15 cellular contexts compared by ENCODE assay signal in the genomic region with DNA sequence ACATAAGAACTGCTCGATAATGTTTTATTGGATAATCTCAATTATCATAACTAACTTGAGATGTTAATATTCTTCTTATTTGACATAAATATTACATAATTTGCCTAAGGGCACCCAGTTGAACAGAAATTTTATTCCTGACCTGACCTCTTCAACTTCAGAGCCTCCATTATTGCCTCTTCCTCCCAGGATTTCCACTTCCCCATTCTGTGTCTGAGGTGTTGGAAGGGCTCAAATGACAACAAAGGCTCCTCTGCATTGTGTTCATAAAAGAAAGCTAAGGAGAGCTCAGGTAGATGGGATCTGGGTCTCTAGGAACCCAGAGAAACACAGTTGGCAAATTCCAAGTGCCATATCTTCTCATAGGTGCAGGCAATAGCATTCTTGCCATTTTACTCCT.
A peak's percentile ranks its signal among the peaks of the same experiment; 100 is the strongest.
DNase-seq lines count a peak whose midpoint lies in the region; ATAC-seq and TF ChIP-seq lines count a peak whose summit lies in the region.
"Had no signal": no experiment of that assay in that cellular context is flagged by ENCODE, and none has a peak within 500 bp of the region (broad histone marks: within the 10 kb centered on the region; RNA-seq: fewer than 3 reads in every experiment).

No MANE protein-coding gene starts in this region.

- no peak overlapping the region for H4K91ac ChIP-seq in IMR-90 (ENCODE audit: insufficient read depth, low read depth, low read length)

- no CpG with 5 or more reads among the region's 1 CpG for WGBS in IMR-90 (ENCODE audit: extremely low coverage in 2 of 2, insufficient read length in 1 of 2), 2 experiments
- WGBS in mesendoderm (ENCODE audit: extremely low coverage, insufficient coverage, low lambda C conversion rate) = no CpG with 5 or more reads among the region's 1 CpG
- 95 to 97% methylated on average over 1 of the region's 1 CpG for WGBS in GM23248 (ENCODE audit: low coverage in 1 of 2, low lambda C conversion rate in 2 of 2, missing lambda C conversion rate in 2 of 2), 2 experiments
- 84 to 88% methylated on average over 1 of the region's 1 CpG for WGBS in transverse colon (ENCODE audit: low coverage in 1 of 2), 2 donors

- intact Hi-C loops in IMR-90 (cut with micrococcal nuclease) (no loop called here), transverse colon (cut with DNase I; ENCODE audit: low total_unique reads) (no loop called here)

- H4K20me1 ChIP-seq in IMR-90 (ENCODE audit: insufficient read depth, low read length) (no peaks in the 10 kb centered on the region), GM23248 (ENCODE audit: insufficient read depth) (no peaks in the 10 kb centered on the region)
- H4K20me1 ChIP-seq: BLaER1 treated with 17β-estradiol and CSF1 and Interleukin-3, amounts not matched to agents 10 nM and 100 nM had no signal

- DNase-seq in CD1c-positive myeloid dendritic cell (ENCODE audit: extremely low spot score) (peak; percentile 31), IMR-90 (no peak), OCI-M1 (lab: John Stamatoyannopoulos, UW) (peak; percentile 29), mesendoderm (no peak), GM23248 (no peak), transverse colon (no peak)
- no peak for DNase-seq in stimulated activated naive CD8-positive, alpha-beta T cell treated with anti-CD3 and anti-CD28 coated beads, Interleukin-15, Interleukin-2, amounts not matched to agents 100 U/mL and 50 U/mL, for 24 hours
- DNase-seq: CD4-positive, CD25-positive, alpha-beta regulatory T cell; CD8-positive, alpha-beta memory T cell; COR-L47; DMS 273 treated with DMSO at 0.1 percent for 48 hours; H9 had no signal

- BruUV-seq in IMR-90 (replicated peaks; lab: Mats Ljungman, UMichigan) = no TSS peak

- no peak overlapping the region for H2AK9ac ChIP-seq in IMR-90 (replicated peaks; ENCODE audit: low read depth, low read length, poor library complexity)

- POLR2A ChIA-PET in IMR-90 (lab: Charles Lee; ENCODE audit: unreplicated experiment) = no interaction called here

- H4K8ac ChIP-seq in IMR-90 (ENCODE audit: low read depth in 2 of 2, low read length in 2 of 2) = no peak overlapping the region
- H4K8ac ChIP-seq in mesendoderm (ENCODE audit: low read depth, low read length) = peak overlapping the region; percentile 14

- H3K4me2 ChIP-seq in IMR-90 (ENCODE audit: low read depth, low read length) (no peak overlapping the region), mesendoderm (ENCODE audit: low read length) (no peak overlapping the region), GM23248 (ENCODE audit: unreplicated experiment) (no peak overlapping the region)
- H3K4me2 ChIP-seq: BLaER1 treated with 17β-estradiol and CSF1 and Interleukin-3, amounts not matched to agents 10 nM and 100 nM; KMS-11 had no signal

- H2BK5ac ChIP-seq in IMR-90 (ENCODE audit: low read depth, low read length, poor library complexity, severe bottlenecking) (no peak overlapping the region), mesendoderm (ENCODE audit: low read length) (no peak overlapping the region)

- H2AFZ ChIP-seq in IMR-90 (replicated peaks; ENCODE audit: low read length, poor library complexity) (no peak overlapping the region), GM23248 (no peak overlapping the region)

- H2BK15ac ChIP-seq in IMR-90 (ENCODE audit: low read depth, low read length) (no peak overlapping the region), mesendoderm (replicated peaks; ENCODE audit: low read depth) (no peak overlapping the region)

- CTCF ChIA-PET in IMR-90 (lab: Yijun Ruan, JAX) = interaction anchor here (0.6 to 2.3 kb wide), 2 partner anchors 10 to 240 kb away, joined by 3 to 7 read pairs; no protein-coding TSS in a partner anchor

- no peaks in the 10 kb centered on the region for H3K27me3 ChIP-seq in IMR-90 (ENCODE audit: control insufficient read depth, insufficient read depth, low read length)
- no peaks in the 10 kb centered on the region for H3K27me3 ChIP-seq in mesendoderm (ENCODE audit: insufficient read depth, low read length, poor library complexity)
- no peaks in the 10 kb centered on the region for H3K27me3 ChIP-seq in GM23248 (replicated peaks; ENCODE audit: insufficient read depth)
- no peaks in the 10 kb centered on the region for H3K27me3 ChIP-seq in transverse colon
- H3K27me3 ChIP-seq: BLaER1 treated with 17β-estradiol and CSF1 and Interleukin-3, amounts not matched to agents 10 nM and 100 nM had no signal

- H3K23ac ChIP-seq in IMR-90 (ENCODE audit: low read depth, low read length) = no peak overlapping the region
- no peak overlapping the region for H3K23ac ChIP-seq in mesendoderm (ENCODE audit: low read length)

- dilution Hi-C loops in IMR-90 (cut with HindIII; ENCODE audit: low sequenced_read_pairs, unreplicated experiment) = no loop called here

- H4K5ac ChIP-seq in IMR-90 (ENCODE audit: low read depth, low read length) (no peak overlapping the region), mesendoderm (ENCODE audit: low read length) (no peak overlapping the region)

- H3K36me3 ChIP-seq in IMR-90 (ENCODE audit: control insufficient read depth, insufficient read depth, low read length) (no peaks in the 10 kb centered on the region), mesendoderm (ENCODE audit: control insufficient read depth, insufficient read depth, low read length) (no peaks in the 10 kb centered on the region), GM23248 (ENCODE audit: low read depth) (no peaks in the 10 kb centered on the region), transverse colon (no peaks in the 10 kb centered on the region)
- H3K36me3 ChIP-seq: BLaER1 treated with 17β-estradiol and CSF1 and Interleukin-3, amounts not matched to agents 10 nM and 100 nM had no signal

- TF ChIP-seq POLR2A in IMR-90 (IDR thresholded peaks at IDR 0.05; ENCODE audit: low read depth, low read length) (no peak), transverse colon (IDR thresholded peaks at IDR 0.05) (no peak)

- H3K27ac ChIP-seq in IMR-90 (ENCODE audit: insufficient read depth, low read length) (no peak overlapping the region), mesendoderm (ENCODE audit: low read depth, low read length) (no peak overlapping the region), GM23248 (no peak overlapping the region), transverse colon (no peak overlapping the region)
- H3K27ac ChIP-seq: BLaER1 treated with 17β-estradiol and CSF1 and Interleukin-3, amounts not matched to agents 10 nM and 100 nM; KMS-11 had no signal

- in situ Hi-C loops in IMR-90 (cut with MboI; ENCODE audit: low sequenced_read_pairs) = no loop called here
- in situ Hi-C loops in GM23248 (cut with MboI) = no loop called here
- in situ Hi-C loops in transverse colon (cut with MboI; ENCODE audit: low pct_ligation_motif_present in 1 of 4, low pct_unique_long_range_greater_than_20kb in 1 of 4, low sequenced_read_pairs in 3 of 4) = no loop called here

- H3K18ac ChIP-seq in IMR-90 (ENCODE audit: low read depth, low read length) (peak overlapping the region; percentile 18; the same call in 1 of the 2 replicates), mesendoderm (ENCODE audit: low read length) (peak overlapping the region; percentile 80)

- no peak overlapping the region for H3K4ac ChIP-seq in IMR-90 (ENCODE audit: low read depth, low read length)
- no peak overlapping the region for H3K4ac ChIP-seq in mesendoderm (ENCODE audit: low read depth, low read length)

- H3K9me3 ChIP-seq in IMR-90 (ENCODE audit: control insufficient read depth, insufficient read depth, low read length) (no peaks in the 10 kb centered on the region), GM23248 (ENCODE audit: low read depth) (no peaks in the 10 kb centered on the region), transverse colon (no peaks in the 10 kb centered on the region)
- H3K9me3 ChIP-seq: BLaER1 treated with 17β-estradiol and CSF1 and Interleukin-3, amounts not matched to agents 10 nM and 100 nM had no signal

- TF ChIP-seq CTCF in IMR-90 (conservative IDR thresholded peaks at IDR 0.05; ENCODE audit: low read depth, low read length) (no peak), transverse colon (IDR thresholded peaks at IDR 0.05) (no peak)

- TF ChIP-seq RAD21 in IMR-90 (IDR thresholded peaks at IDR 0.05; ENCODE audit: low read length) = no peak

- H3F3A ChIP-seq in GM23248 (ENCODE audit: insufficient read depth) = no peaks in the 10 kb centered on the region

- no peaks in the 10 kb centered on the region for H3K9me2 ChIP-seq in GM23248 (ENCODE audit: insufficient read depth)

- no peak overlapping the region for H3K56ac ChIP-seq in IMR-90 (ENCODE audit: extremely low read depth, insufficient read depth, low read length)
- H3K56ac ChIP-seq in mesendoderm (ENCODE audit: low read length) = no peak overlapping the region

- no peak overlapping the region for H2AK5ac ChIP-seq in IMR-90 (ENCODE audit: low read depth, low read length)
- H2AK5ac ChIP-seq in mesendoderm (ENCODE audit: low read length) = no peak overlapping the region

- H3K9ac ChIP-seq in IMR-90 (ENCODE audit: low read depth, low read length) (no peak overlapping the region), mesendoderm (ENCODE audit: low read length) (no peak overlapping the region), GM23248 (no peak overlapping the region)
- H3K9ac ChIP-seq: BLaER1 treated with 17β-estradiol and CSF1 and Interleukin-3, amounts not matched to agents 10 nM and 100 nM; KMS-11 had no signal

- no peak for TF ChIP-seq EP300 in transverse colon (IDR thresholded peaks at IDR 0.05; ENCODE audit: low read depth)

- no peak overlapping the region for H3K14ac ChIP-seq in IMR-90 (replicated peaks; ENCODE audit: low read depth, low read length)

- H2BK120ac ChIP-seq in IMR-90 (ENCODE audit: low read depth, low read length) = no peak overlapping the region
- H2BK120ac ChIP-seq in mesendoderm (ENCODE audit: low read depth, low read length) = no peak overlapping the region

- H3K4me1 ChIP-seq in IMR-90 (ENCODE audit: control insufficient read depth, insufficient read depth, low read length) = peaks cover 4% of the 10 kb centered on the region
- H3K4me1 ChIP-seq in mesendoderm (ENCODE audit: control insufficient read depth, low read depth, low read length) = no peaks in the 10 kb centered on the region
- H3K4me1 ChIP-seq in GM23248 (ENCODE audit: insufficient read depth) = peaks cover 10% of the 10 kb centered on the region; the same call in 1 of the 2 replicates
- H3K4me1 ChIP-seq in transverse colon = peaks cover 0 to 13% (median 2%) of the 10 kb centered on the region in 4 donors

- 0 out of 2 replicates have a peak overlapping the region, but pooled peaks have one; percentile 10 for H2BK20ac ChIP-seq in IMR-90 (ENCODE audit: low read depth, low read length)

- H3K4me3 ChIP-seq in IMR-90 (ENCODE audit: insufficient read depth, low read depth, low read length) (no peak overlapping the region), mesendoderm (ENCODE audit: low read length) (no peak overlapping the region), GM23248 (no peak overlapping the region), transverse colon (no peak overlapping the region)
- H3K4me3 ChIP-seq: BLaER1 treated with 17β-estradiol and CSF1 and Interleukin-3, amounts not matched to agents 10 nM and 100 nM had no signal

- H3K79me2 ChIP-seq in mesendoderm (ENCODE audit: control insufficient read depth, insufficient read depth, low read length) (no peaks in the 10 kb centered on the region), GM23248 (ENCODE audit: insufficient read depth) (no peaks in the 10 kb centered on the region)

- H3K79me1 ChIP-seq in IMR-90 (ENCODE audit: low read depth in 1 of 2, low read length in 2 of 2) (no peaks in the 10 kb centered on the region), mesendoderm (ENCODE audit: low read length) (no peaks in the 10 kb centered on the region)

- no peaks in the 10 kb centered on the region for H3K9me1 ChIP-seq in IMR-90 (ENCODE audit: insufficient read depth, low read length)

- no peak for ATAC-seq in IMR-90 (ENCODE audit: low read depth)
- no peak for ATAC-seq in stimulated activated naive CD8-positive, alpha-beta T cell treated with anti-CD3 and anti-CD28 coated beads, Interleukin-15, Interleukin-2, amounts not matched to agents 100 U/mL and 50 U/mL, for 24 hours
- ATAC-seq: HepG2 had no signal

Comparison
In these comparisons a context has a peak if more than half of its experiments do, and no peak if none do; other contexts are left out.
1. DNase-seq: peak in CD1c-positive myeloid dendritic cell (single experiment) and OCI-M1 (single experiment); none in IMR-90 (single experiment), mesendoderm (single experiment), GM23248 (single experiment), transverse colon (single experiment) and stimulated activated naive CD8-positive, alpha-beta T cell treated with anti-CD3 and anti-CD28 coated beads, Interleukin-15, Interleukin-2, amounts not matched to agents 100 U/mL and 50 U/mL, for 24 hours (single experiment).